24 cellular contexts compared by ENCODE assay signal in genomic region chr7:107007892-107008287, GRCh38.
"Had no signal": no experiment of that assay in that cellular context is flagged by ENCODE, and none has a peak within 500 bp of the region (broad histone marks: within the 10 kb centered on the region; RNA-seq: fewer than 3 reads in every experiment).

No MANE protein-coding gene starts in this region.

- H3K36me3 ChIP-seq: ascending aorta, MG63, SJSA1 had no signal

- H3K36me3 Mint-ChIP-seq: activated naive CD4-positive, alpha-beta T cell treated with anti-CD3 and anti-CD28 coated beads, Interleukin-2, amount 50 U/mL, for 72 hours had no signal

- H3K27ac Mint-ChIP-seq: activated CD8-positive, alpha-beta T cell treated with anti-CD3 and anti-CD28 coated beads for 36 hours; activated naive CD4-positive, alpha-beta T cell treated with anti-CD3 and anti-CD28 coated beads, Interleukin-2, amount 50 U/mL, for 72 hours; activated naive CD8-positive, alpha-beta T cell treated with anti-CD3 and anti-CD28 coated beads, Interleukin-2, amount 50 U/mL, for 24 hours; T-helper 1 cell treated with Interleukin-12 subunit alpha and Interleukin-12 subunit beta and Interleukin-4 antibody, amounts not matched to agents 30 μg/mL and 1 μg/mL, for 36 hours had no signal

- H3K4me3 ChIP-seq: ascending aorta, body of pancreas, MG63, SJSA1 had no signal

- H3K4me3 Mint-ChIP-seq: activated CD8-positive, alpha-beta T cell treated with anti-CD3 and anti-CD28 coated beads for 36 hours; activated naive CD8-positive, alpha-beta T cell treated with anti-CD3 and anti-CD28 coated beads, Interleukin-2, amount 50 U/mL, for 24 hours; T-helper 1 cell treated with Interleukin-12 subunit alpha and Interleukin-12 subunit beta and Interleukin-4 antibody, amounts not matched to agents 30 μg/mL and 1 μg/mL, for 36 hours had no signal

- H3K4me1 Mint-ChIP-seq: activated naive CD8-positive, alpha-beta T cell treated with anti-CD3 and anti-CD28 coated beads, Interleukin-2, amount 50 U/mL, for 24 hours had no signal

- DNase-seq: activated CD4-positive, alpha-beta T cell treated with anti-CD3 and anti-CD28 coated beads for 4 hours; activated CD8-positive, alpha-beta memory T cell treated with anti-CD3 and anti-CD28 coated beads, Interleukin-2, amount 50 U/mL, for 48 hours; activated CD8-positive, alpha-beta T cell treated with anti-CD3 and anti-CD28 coated beads for 36 hours; activated naive CD8-positive, alpha-beta T cell treated with anti-CD3 and anti-CD28 coated beads, Interleukin-2, amount 50 U/mL, for 24 hours; activated T-cell treated with anti-CD3 and anti-CD28 coated beads, Interleukin-2, amount 50 U/mL, for 1 hour; amniotic stem cell; body of pancreas; MG63; MV-4-11; NCI-H1092 treated with DMSO at 0.1 percent for 48 hours; NCI-H1417 treated with DMSO at 0.1 percent for 48 hours; NCI-H1694; NCI-H2029; NCI-H2107; NCI-H345; NCI-H510A; NCI-H526 treated with DMSO at 0.1 percent for 48 hours; NCI-H82; SHP77 had no signal

- H3K9me3 Mint-ChIP-seq: activated CD8-positive, alpha-beta T cell treated with anti-CD3 and anti-CD28 coated beads for 36 hours; activated naive CD4-positive, alpha-beta T cell treated with anti-CD3 and anti-CD28 coated beads, Interleukin-2, amount 50 U/mL, for 72 hours; activated naive CD8-positive, alpha-beta T cell treated with anti-CD3 and anti-CD28 coated beads, Interleukin-2, amount 50 U/mL, for 24 hours; T-helper 1 cell treated with Interleukin-12 subunit alpha and Interleukin-12 subunit beta and Interleukin-4 antibody, amounts not matched to agents 30 μg/mL and 1 μg/mL, for 36 hours had no signal

- H3K27me3 Mint-ChIP-seq: activated CD8-positive, alpha-beta T cell treated with anti-CD3 and anti-CD28 coated beads for 36 hours had no signal

- H3K9me3 ChIP-seq: ascending aorta, body of pancreas, MG63, SJSA1 had no signal

- H3K27me3 ChIP-seq: ascending aorta, body of pancreas, MG63, SJSA1 had no signal

- H3K27ac ChIP-seq: ascending aorta, body of pancreas, SJSA1 had no signal

- ATAC-seq: activated CD4-positive, CD25-positive, alpha-beta regulatory T cell treated with anti-CD3 and anti-CD28 coated beads, Interleukin-2, amount 50 U/mL, for 24 hours; activated CD8-positive, alpha-beta T cell treated with anti-CD3 and anti-CD28 coated beads for 36 hours; activated naive CD4-positive, alpha-beta T cell treated with anti-CD3 and anti-CD28 coated beads, Interleukin-2, amount 50 U/mL, for 72 hours; activated naive CD8-positive, alpha-beta T cell treated with anti-CD3 and anti-CD28 coated beads, Interleukin-2, amount 50 U/mL, for 24 hours; body of pancreas had no signal

- H3K4me1 ChIP-seq: ascending aorta, body of pancreas, SJSA1 had no signal
